In genomic region chr9:108056083-108056804, GRCh38 we compare ENCODE assay signal across 2 cellular contexts.
TF ChIP-seq lines count a peak whose summit lies in the region.

No MANE protein-coding gene starts in this region.

TF ChIP-seq in liver, 16 proteins besides CTCF, POLR2A, EP300 and RAD21:
- TF ChIP-seq EGR1 (IDR thresholded peaks at IDR 0.05; ENCODE audit: low read depth in 2 of 2) = peak in 1 of 2 donors; percentile 17
- TF ChIP-seq FOXA2 (IDR thresholded peaks at IDR 0.05) = no peak
- peak; percentile 30 for TF ChIP-seq MAX (IDR thresholded peaks at IDR 0.05)

TF ChIP-seq in HepG2, 621 proteins besides CTCF, POLR2A, EP300 and RAD21:
- TF ChIP-seq ZNF550 (CRISPR knock-in tag; IDR thresholded peaks at IDR 0.05; ENCODE audit: borderline replicate concordance) = no peak
- no peak for TF ChIP-seq DPF2 (CRISPR knock-in tag; IDR thresholded peaks at IDR 0.05; ENCODE audit: borderline replicate concordance, low read depth)
- no peak for TF ChIP-seq ZNF362 (CRISPR knock-in tag; IDR thresholded peaks at IDR 0.05; ENCODE audit: borderline replicate concordance)
- TF ChIP-seq TEAD3 (CRISPR knock-in tag; optimal IDR thresholded peaks at IDR 0.05; ENCODE audit: borderline replicate concordance) = no peak
- TF ChIP-seq POLR2AphosphoS2 (IDR thresholded peaks at IDR 0.05; ENCODE audit: low read depth, low read length) = no peak
- TF ChIP-seq SNAPC5 (CRISPR knock-in tag; IDR thresholded peaks at IDR 0.05; ENCODE audit: borderline replicate concordance) = no peak
- no peak for TF ChIP-seq MAX (IDR thresholded peaks at IDR 0.05)
- TF ChIP-seq KLF13 (CRISPR knock-in tag; IDR thresholded peaks at IDR 0.05) = no peak
- no peak for TF ChIP-seq ZMAT3 (CRISPR knock-in tag; conservative IDR thresholded peaks at IDR 0.05)
- no peak for TF ChIP-seq ZFAT (CRISPR knock-in tag; conservative IDR thresholded peaks at IDR 0.05)
- TF ChIP-seq ZNF616 (CRISPR knock-in tag; IDR thresholded peaks at IDR 0.05; ENCODE audit: low read depth) = no peak
- no peak for TF ChIP-seq ZFP62 (CRISPR knock-in tag; IDR thresholded peaks at IDR 0.05)
- no peak for TF ChIP-seq MXD1 (CRISPR knock-in tag; IDR thresholded peaks at IDR 0.05)
- no peak for TF ChIP-seq ZNF33A (CRISPR knock-in tag; IDR thresholded peaks at IDR 0.05; ENCODE audit: borderline replicate concordance)
- no peak for TF ChIP-seq ISL2 (CRISPR knock-in tag; IDR thresholded peaks at IDR 0.05)
- TF ChIP-seq BHLHE40 (IDR thresholded peaks at IDR 0.05; ENCODE audit: low read length) = no peak
- TF ChIP-seq ZHX1 (CRISPR knock-in tag; IDR thresholded peaks at IDR 0.05; ENCODE audit: low read depth) = no peak
- no peak for TF ChIP-seq SIX1 (CRISPR knock-in tag; IDR thresholded peaks at IDR 0.05; ENCODE audit: borderline replicate concordance)
- TF ChIP-seq ZBED4 (CRISPR knock-in tag; IDR thresholded peaks at IDR 0.05; ENCODE audit: borderline replicate concordance) = no peak
